In genomic region chr2:53843595-53843994, GRCh38 we compare ENCODE assay signal across 20 cellular contexts. TPM values are rescaled to one million over a fixed set of nuclear protein-coding genes. Genes with fewer than 3 reads are reported as not detected.
DNase-seq lines count a peak whose midpoint lies in the region; ATAC-seq, FAIRE-seq and TF ChIP-seq lines count a peak whose summit lies in the region.
"Had no signal": no experiment of that assay in that cellular context is flagged by ENCODE, and none has a peak within 500 bp of the region (broad histone marks: within the 10 kb centered on the region; RNA-seq: fewer than 3 reads in every experiment).

No MANE protein-coding gene starts in this region.

- H3K36me3 Mint-ChIP-seq in endothelial cell (ENCODE audit: low read depth, unreplicated experiment): peaks cover 21% of the 10 kb centered on the region
- H3K36me3 Mint-ChIP-seq in CD4-positive, alpha-beta T cell (ENCODE audit: low read depth): no peaks in the 10 kb centered on the region
- H3K36me3 Mint-ChIP-seq in activated T-cell treated with anti-CD3 and anti-CD28 coated beads, Interleukin-2, amount 50 U/mL, for 72 hours (ENCODE audit: insufficient read depth in 2 of 2): peaks cover 0 to 2% of the 10 kb centered on the region in 2 donors
- peaks cover 2% of the 10 kb centered on the region for H3K36me3 Mint-ChIP-seq in activated naive CD4-positive, alpha-beta T cell treated with anti-CD3 and anti-CD28 coated beads for 36 hours (ENCODE audit: low read depth)

- peak overlapping the region; percentile 13 for H3K4me3 Mint-ChIP-seq in endothelial cell (ENCODE audit: unreplicated experiment)
- H3K4me3 Mint-ChIP-seq in CD4-positive, alpha-beta T cell: no peak overlapping the region
- H3K4me3 Mint-ChIP-seq in activated T-cell treated with anti-CD3 and anti-CD28 coated beads, Interleukin-2, amount 50 U/mL, for 72 hours: no peak overlapping the region
- H3K4me3 Mint-ChIP-seq in activated naive CD4-positive, alpha-beta T cell treated with anti-CD3 and anti-CD28 coated beads for 36 hours: no peak overlapping the region
- H3K4me3 Mint-ChIP-seq: CD8-positive, alpha-beta T cell had no signal

- peaks cover 33% of the 10 kb centered on the region for H3K4me1 Mint-ChIP-seq in endothelial cell (ENCODE audit: unreplicated experiment)
- H3K4me1 Mint-ChIP-seq in CD4-positive, alpha-beta T cell (ENCODE audit: low read depth): no peaks in the 10 kb centered on the region
- H3K4me1 Mint-ChIP-seq in activated T-cell treated with anti-CD3 and anti-CD28 coated beads, Interleukin-2, amount 50 U/mL, for 72 hours (ENCODE audit: low read depth): no peaks in the 10 kb centered on the region
- peaks cover 2% of the 10 kb centered on the region for H3K4me1 Mint-ChIP-seq in activated naive CD4-positive, alpha-beta T cell treated with anti-CD3 and anti-CD28 coated beads for 36 hours (ENCODE audit: low read depth)

- no peak for FAIRE-seq in HepG2 (lab: Jason Lieb, UNC)
- FAIRE-seq: D721Med, GM12878, GM18507 had no signal

- H2AFZ ChIP-seq in HepG2 (ENCODE audit: low read length): no peak overlapping the region
- H2AFZ ChIP-seq: GM23248 had no signal

- H3K36me3 ChIP-seq in HepG2 (replicated peaks in 1 of 2; ENCODE audit: control insufficient read depth in 1 of 2, insufficient read depth in 2 of 2, low read length in 2 of 2) (no peaks in the 10 kb centered on the region), right lobe of liver (no peaks in the 10 kb centered on the region)

- peak; percentile 40 for TF ChIP-seq CTCF in HepG2 (CRISPR knock-in tag; IDR thresholded peaks at IDR 0.05)
- no peak for TF ChIP-seq CTCF in right lobe of liver (IDR thresholded peaks at IDR 0.05)
- TF ChIP-seq CTCF in endothelial cell (IDR thresholded peaks at IDR 0.05; ENCODE audit: unreplicated experiment): no peak
- TF ChIP-seq CTCF in CD4-positive, alpha-beta T cell (IDR thresholded peaks at IDR 0.05): no peak

- no peaks in the 10 kb centered on the region for H3K27me3 ChIP-seq in HepG2 (ENCODE audit: control insufficient read depth in 1 of 2, insufficient read depth in 2 of 2, low read length in 2 of 2)
- no peaks in the 10 kb centered on the region for H3K27me3 ChIP-seq in right lobe of liver
- no peaks in the 10 kb centered on the region for H3K27me3 ChIP-seq in CD4-positive, alpha-beta T cell (ENCODE audit: control insufficient read depth, insufficient read depth, low read length)

- no peak overlapping the region for H3K9ac ChIP-seq in HepG2 (ENCODE audit: insufficient read depth, low read depth, low read length)
- H3K9ac ChIP-seq: GM23248 had no signal

- DNase-seq in HepG2 (ENCODE audit: low spot score) (no peak), right lobe of liver (no peak), OCI-M1 (lab: John Stamatoyannopoulos, UW) (peak; percentile 50), endothelial cell (ENCODE audit: low spot score) (no peak)
- DNase-seq in CD4-positive, alpha-beta T cell: no peak
- DNase-seq in activated T-cell treated with anti-CD3 and anti-CD28 coated beads, Interleukin-2, amount 50 U/mL, for 72 hours: no peak
- no peak for DNase-seq in activated naive CD4-positive, alpha-beta T cell treated with anti-CD3 and anti-CD28 coated beads for 36 hours
- DNase-seq: 8988T; ACHN; CD8-positive, alpha-beta T cell; COR-L47; GM23248; H7; IMR-90; KG1 had no signal

- BruUV-seq in HepG2 (replicated peaks; lab: Mats Ljungman, UMichigan): no TSS peak

- TF ChIP-seq RAD21 in HepG2 (CRISPR knock-in tag; IDR thresholded peaks at IDR 0.05): no peak

- TF ChIP-seq EP300 in HepG2 (IDR thresholded peaks at IDR 0.05; ENCODE audit: low read depth in 2 of 2, low read length in 2 of 2) (no peak), HepG2 (CRISPR knock-in tag; IDR thresholded peaks at IDR 0.05; ENCODE audit: borderline replicate concordance) (no peak)

- H3K4me3 ChIP-seq in HepG2 (replicated peaks in 1 of 3; ENCODE audit: insufficient read depth in 1 of 3, low read depth in 2 of 3, low read length in 3 of 3) (no peak overlapping the region), right lobe of liver (no peak overlapping the region)
- H3K4me3 ChIP-seq: GM12878, GM23248 had no signal

- H4K20me1 ChIP-seq in HepG2 (ENCODE audit: insufficient read depth, low read length): no peaks in the 10 kb centered on the region

- no peak overlapping the region for H3K4me2 ChIP-seq in HepG2 (ENCODE audit: low read depth, low read length)

- H3K9me3 ChIP-seq in HepG2 (ENCODE audit: low read length): no peaks in the 10 kb centered on the region
- H3K9me3 ChIP-seq in right lobe of liver: no peaks in the 10 kb centered on the region
- H3K9me3 ChIP-seq in CD4-positive, alpha-beta T cell (ENCODE audit: control insufficient read depth, low read length): no peaks in the 10 kb centered on the region

- 91% methylated on average over 2 of the region's 2 CpGs for WGBS in HepG2 (ENCODE audit: low lambda C conversion rate)
- 59% methylated on average over 2 of the region's 2 CpGs for WGBS in right lobe of liver (ENCODE audit: insufficient coverage, low coverage, low lambda C conversion rate, missing lambda C conversion rate)

- no peak overlapping the region for H3K27ac ChIP-seq in HepG2 (ENCODE audit: extremely low read length, insufficient read depth, low read length)
- H3K27ac ChIP-seq in right lobe of liver: no peak overlapping the region
- H3K27ac ChIP-seq in CD4-positive, alpha-beta T cell (ENCODE audit: low read depth, low read length): no peak overlapping the region
- H3K27ac ChIP-seq: C4-2B, GM23248 had no signal

- no peaks in the 10 kb centered on the region for H3K79me2 ChIP-seq in HepG2 (ENCODE audit: insufficient read depth, low read length)

- POLR2A ChIA-PET in HepG2 (lab: Yijun Ruan, JAX): no interaction called here
- POLR2A ChIA-PET in CD4-positive, alpha-beta T cell (lab: Charles Lee): no interaction called here

- H3K27ac Mint-ChIP-seq in endothelial cell (ENCODE audit: unreplicated experiment): peak overlapping the region; percentile 83
- no peak overlapping the region for H3K27ac Mint-ChIP-seq in CD4-positive, alpha-beta T cell
- no peak overlapping the region for H3K27ac Mint-ChIP-seq in activated T-cell treated with anti-CD3 and anti-CD28 coated beads, Interleukin-2, amount 50 U/mL, for 72 hours
- H3K27ac Mint-ChIP-seq in activated naive CD4-positive, alpha-beta T cell treated with anti-CD3 and anti-CD28 coated beads for 36 hours: no peak overlapping the region
- H3K27ac Mint-ChIP-seq: CD8-positive, alpha-beta T cell had no signal

- TF ChIP-seq POLR2A in HepG2 (IDR thresholded peaks at IDR 0.05; ENCODE audit: insufficient read depth in 1 of 2, low read depth in 2 of 2, low read length in 2 of 2): no peak
- TF ChIP-seq POLR2A in right lobe of liver (IDR thresholded peaks at IDR 0.05): no peak

- in situ Hi-C loops in HepG2 (cut with HindIII; ENCODE audit: extremely low pct_ligation_motif_present, low pct_unique_long_range_greater_than_20kb): no loop called here

- ATAC-seq in HepG2: no peak
- no peak for ATAC-seq in right lobe of liver
- ATAC-seq in CD4-positive, alpha-beta T cell (ENCODE audit: poor library complexity): no peak
- ATAC-seq in activated T-cell treated with anti-CD3 and anti-CD28 coated beads, Interleukin-2, amount 50 U/mL, for 72 hours (replicated peaks in 1 of 2): no peak
- no peak for ATAC-seq in HG02938 (IDR thresholded peaks at IDR 0.05; ENCODE audit: unreplicated experiment)
- ATAC-seq: CD8-positive, alpha-beta T cell; GM12878 had no signal

- H3K4me1 ChIP-seq in HepG2 (ENCODE audit: insufficient read depth, low read length) (peaks cover 14% of the 10 kb centered on the region), right lobe of liver (no peaks in the 10 kb centered on the region)

- intact Hi-C loops in HepG2 (cut with micrococcal nuclease; ENCODE audit: unreplicated experiment) (no loop called here), right lobe of liver (cut with DNase I) (no loop called here)
- intact Hi-C loops in CD4-positive, alpha-beta T cell (cut with DNase I, micrococcal nuclease): no loop called here
- intact Hi-C loops in activated naive CD4-positive, alpha-beta T cell treated with anti-CD3 and anti-CD28 coated beads for 36 hours (cut with micrococcal nuclease): no loop called here

- peaks cover 2% of the 10 kb centered on the region for H3K27me3 Mint-ChIP-seq in endothelial cell (ENCODE audit: unreplicated experiment)
- H3K27me3 Mint-ChIP-seq in CD4-positive, alpha-beta T cell: no peaks in the 10 kb centered on the region
- H3K27me3 Mint-ChIP-seq in activated T-cell treated with anti-CD3 and anti-CD28 coated beads, Interleukin-2, amount 50 U/mL, for 72 hours (ENCODE audit: low read depth): no peaks in the 10 kb centered on the region
- no peaks in the 10 kb centered on the region for H3K27me3 Mint-ChIP-seq in activated naive CD4-positive, alpha-beta T cell treated with anti-CD3 and anti-CD28 coated beads for 36 hours (ENCODE audit: low read depth)

- CTCF ChIA-PET in HepG2 (lab: Yijun Ruan, JAX; ENCODE audit: low intra/inter-chr PET ratio, low total read pairs): no interaction called here
- CTCF ChIA-PET in CD4-positive, alpha-beta T cell (lab: Charles Lee): no interaction called here
- CTCF ChIA-PET in activated naive CD4-positive, alpha-beta T cell treated with anti-CD3 and anti-CD28 coated beads for 36 hours (lab: Charles Lee): no interaction called here

- no peaks in the 10 kb centered on the region for H3K9me3 Mint-ChIP-seq in endothelial cell (ENCODE audit: unreplicated experiment)
- no peaks in the 10 kb centered on the region for H3K9me3 Mint-ChIP-seq in CD4-positive, alpha-beta T cell
- H3K9me3 Mint-ChIP-seq in activated T-cell treated with anti-CD3 and anti-CD28 coated beads, Interleukin-2, amount 50 U/mL, for 72 hours: no peaks in the 10 kb centered on the region
- no peaks in the 10 kb centered on the region for H3K9me3 Mint-ChIP-seq in activated naive CD4-positive, alpha-beta T cell treated with anti-CD3 and anti-CD28 coated beads for 36 hours
- H3K9me3 Mint-ChIP-seq: CD8-positive, alpha-beta T cell had no signal

RNA-seq across cellular contexts. Expression of gene GPR75, which starts 16.2 kb away (rescaled TPM):
- total RNA-seq in HepG2 (2016; rRNA removed; fragmentation: Illumina TruSeq; extraction: Trizol) (2.4 and 3.3 TPM in 2 replicates), right lobe of liver (1 to 10 TPM; 1.1 to 3.3 (median 1.4) TPM), endothelial cell (ENCODE audit: unreplicated experiment) (5.1 TPM)
- total RNA-seq in HepG2 (2016; cell fraction: cytosol; rRNA removed; fragmentation: Illumina TruSeq; extraction: Trizol; ENCODE audit: low read depth): 0.26 and 0.30 TPM in 2 replicates
- total RNA-seq in HepG2 (2016; cell fraction: insoluble cytoplasmic fraction; rRNA removed; fragmentation: Illumina TruSeq; extraction: Trizol): 2.3 and 3.9 TPM in 2 replicates
- total RNA-seq in HepG2 (2016; cell fraction: membrane; rRNA removed; fragmentation: Illumina TruSeq; extraction: Trizol): 0.90 TPM in 2 replicates
- total RNA-seq in HepG2 (2016; cell fraction: nucleus; rRNA removed; fragmentation: Illumina TruSeq; extraction: Trizol): 7.8 and 8.3 TPM in 2 replicates
- 3.9 and 4.1 TPM in 2 replicates for polyA plus RNA-seq in HepG2 (2011; rRNA removed)
- 1.8 and 1.9 TPM in 2 replicates for polyA plus RNA-seq in HepG2 (2011; cell fraction: cytosol; rRNA removed)
- polyA plus RNA-seq in HepG2 (2011; cell fraction: nucleus; rRNA removed): 9.3 and 9.9 TPM in 2 replicates
- polyA plus RNA-seq in HepG2 (2012): 1.5 and 2.0 TPM in 2 replicates
- polyA plus RNA-seq in HepG2 (2016; cell fraction: cytosol; fragmentation: Illumina TruSeq; extraction: Trizol; ENCODE audit: low read depth): 0.18 and 0.23 TPM in 2 replicates
- 1.1 and 1.3 TPM in 2 replicates for polyA plus RNA-seq in HepG2 (2016; cell fraction: insoluble cytoplasmic fraction; fragmentation: Illumina TruSeq; extraction: Trizol; ENCODE audit: low read depth)
- 0.39 and 0.63 TPM in 2 replicates for polyA plus RNA-seq in HepG2 (2016; cell fraction: membrane; fragmentation: Illumina TruSeq; extraction: Trizol; ENCODE audit: low read depth)
- polyA plus RNA-seq in HepG2 (2016; cell fraction: nucleus; fragmentation: Illumina TruSeq; extraction: Trizol; ENCODE audit: insufficient read depth, low read depth): 10.6 and 15.2 TPM in 2 replicates
- 13.0 and 16.6 TPM in 2 replicates for polyA minus RNA-seq in HepG2 (2011; rRNA and poly(A)+ RNA removed; ENCODE audit: low replicate concordance)
- 0.69 and 1.2 TPM in 2 replicates for polyA minus RNA-seq in HepG2 (2011; cell fraction: cytosol; rRNA and poly(A)+ RNA removed)
- 19.1 and 22.1 TPM in 2 replicates for polyA minus RNA-seq in HepG2 (2011; cell fraction: nucleus; rRNA and poly(A)+ RNA removed)
- total RNA-seq in CD4-positive, alpha-beta T cell: 1 to 10 TPM; 1.6 to 2.0 TPM
- total RNA-seq in activated T-cell treated with anti-CD3 and anti-CD28 coated beads, Interleukin-2, amount 50 U/mL, for 72 hours: 1 to 10 TPM; 1.0 to 1.2 TPM
- total RNA-seq in activated naive CD4-positive, alpha-beta T cell treated with anti-CD3 and anti-CD28 coated beads for 36 hours: under 1 TPM; 0.10 to 0.35 TPM

RNA-seq across cellular contexts. Expression of gene ERLEC1, which starts 56.8 kb away (rescaled TPM):
- total RNA-seq in HepG2 (2016; rRNA removed; fragmentation: Illumina TruSeq; extraction: Trizol) (66.7 and 88.4 TPM in 2 replicates), right lobe of liver (10 to 100 TPM; 18.0 to 40.0 (median 22.1) TPM), endothelial cell (ENCODE audit: unreplicated experiment) (31.0 TPM)
- 41.6 and 47.7 TPM in 2 replicates for total RNA-seq in HepG2 (2016; cell fraction: cytosol; rRNA removed; fragmentation: Illumina TruSeq; extraction: Trizol; ENCODE audit: low read depth)
- 65.1 and 91.1 TPM in 2 replicates for total RNA-seq in HepG2 (2016; cell fraction: insoluble cytoplasmic fraction; rRNA removed; fragmentation: Illumina TruSeq; extraction: Trizol)
- 112 and 119 TPM in 2 replicates for total RNA-seq in HepG2 (2016; cell fraction: membrane; rRNA removed; fragmentation: Illumina TruSeq; extraction: Trizol)
- total RNA-seq in HepG2 (2016; cell fraction: nucleus; rRNA removed; fragmentation: Illumina TruSeq; extraction: Trizol): 68.6 and 77.0 TPM in 2 replicates
- 58.1 and 87.3 TPM in 2 replicates for polyA plus RNA-seq in HepG2 (2011; rRNA removed)
- 57.8 and 60.2 TPM in 2 replicates for polyA plus RNA-seq in HepG2 (2011; cell fraction: cytosol; rRNA removed)
- 28.1 and 29.3 TPM in 2 replicates for polyA plus RNA-seq in HepG2 (2011; cell fraction: nucleus; rRNA removed)
- 66.0 and 89.9 TPM in 2 replicates for polyA plus RNA-seq in HepG2 (2012)
- 50.1 and 55.2 TPM in 2 replicates for polyA plus RNA-seq in HepG2 (2016; cell fraction: cytosol; fragmentation: Illumina TruSeq; extraction: Trizol; ENCODE audit: low read depth)
- 64.2 and 67.3 TPM in 2 replicates for polyA plus RNA-seq in HepG2 (2016; cell fraction: insoluble cytoplasmic fraction; fragmentation: Illumina TruSeq; extraction: Trizol; ENCODE audit: low read depth)
- 86.7 and 93.1 TPM in 2 replicates for polyA plus RNA-seq in HepG2 (2016; cell fraction: membrane; fragmentation: Illumina TruSeq; extraction: Trizol; ENCODE audit: low read depth)
- polyA plus RNA-seq in HepG2 (2016; cell fraction: nucleus; fragmentation: Illumina TruSeq; extraction: Trizol; ENCODE audit: insufficient read depth, low read depth): 97.5 and 99.1 TPM in 2 replicates
- 8.7 and 20.3 TPM in 2 replicates for polyA minus RNA-seq in HepG2 (2011; rRNA and poly(A)+ RNA removed; ENCODE audit: low replicate concordance)
- polyA minus RNA-seq in HepG2 (2011; cell fraction: cytosol; rRNA and poly(A)+ RNA removed): 55.7 and 61.4 TPM in 2 replicates
- polyA minus RNA-seq in HepG2 (2011; cell fraction: nucleus; rRNA and poly(A)+ RNA removed): 43.9 and 44.5 TPM in 2 replicates
- 10 to 100 TPM; 14.5 to 14.7 TPM for total RNA-seq in CD4-positive, alpha-beta T cell
- 10 to 100 TPM; 24.4 to 31.4 TPM for total RNA-seq in activated T-cell treated with anti-CD3 and anti-CD28 coated beads, Interleukin-2, amount 50 U/mL, for 72 hours
- 10 to 100 TPM; 16.7 to 18.5 TPM for total RNA-seq in activated naive CD4-positive, alpha-beta T cell treated with anti-CD3 and anti-CD28 coated beads for 36 hours

RNA-seq across cellular contexts. Expression of gene ASB3, which starts 56.8 kb away (rescaled TPM):
- total RNA-seq in HepG2 (2016; rRNA removed; fragmentation: Illumina TruSeq; extraction: Trizol): 40.1 and 48.2 TPM in 2 replicates
- 18.6 and 20.9 TPM in 2 replicates for total RNA-seq in HepG2 (2016; cell fraction: cytosol; rRNA removed; fragmentation: Illumina TruSeq; extraction: Trizol; ENCODE audit: low read depth)
- 39.7 and 47.9 TPM in 2 replicates for total RNA-seq in HepG2 (2016; cell fraction: insoluble cytoplasmic fraction; rRNA removed; fragmentation: Illumina TruSeq; extraction: Trizol)
- 16.2 and 19.4 TPM in 2 replicates for total RNA-seq in HepG2 (2016; cell fraction: membrane; rRNA removed; fragmentation: Illumina TruSeq; extraction: Trizol)
- total RNA-seq in HepG2 (2016; cell fraction: nucleus; rRNA removed; fragmentation: Illumina TruSeq; extraction: Trizol): 50.6 and 51.0 TPM in 2 replicates
- 29.8 and 41.8 TPM in 2 replicates for polyA plus RNA-seq in HepG2 (2011; rRNA removed)
- 18.7 and 24.1 TPM in 2 replicates for polyA plus RNA-seq in HepG2 (2011; cell fraction: cytosol; rRNA removed)
- polyA plus RNA-seq in HepG2 (2011; cell fraction: nucleus; rRNA removed): 39.0 and 45.7 TPM in 2 replicates
- polyA plus RNA-seq in HepG2 (2012): 17.3 and 25.5 TPM in 2 replicates
- polyA plus RNA-seq in HepG2 (2016; cell fraction: cytosol; fragmentation: Illumina TruSeq; extraction: Trizol; ENCODE audit: low read depth): 2.6 and 3.1 TPM in 2 replicates
- polyA plus RNA-seq in HepG2 (2016; cell fraction: insoluble cytoplasmic fraction; fragmentation: Illumina TruSeq; extraction: Trizol; ENCODE audit: low read depth): 30.8 and 33.3 TPM in 2 replicates
- polyA plus RNA-seq in HepG2 (2016; cell fraction: membrane; fragmentation: Illumina TruSeq; extraction: Trizol; ENCODE audit: low read depth): 4.5 and 6.2 TPM in 2 replicates
- polyA plus RNA-seq in HepG2 (2016; cell fraction: nucleus; fragmentation: Illumina TruSeq; extraction: Trizol; ENCODE audit: insufficient read depth, low read depth): 31.5 and 34.2 TPM in 2 replicates
- polyA minus RNA-seq in HepG2 (2011; rRNA and poly(A)+ RNA removed; ENCODE audit: low replicate concordance): 29.9 and 45.1 TPM in 2 replicates
- 24.9 and 29.2 TPM in 2 replicates for polyA minus RNA-seq in HepG2 (2011; cell fraction: cytosol; rRNA and poly(A)+ RNA removed)
- polyA minus RNA-seq in HepG2 (2011; cell fraction: nucleus; rRNA and poly(A)+ RNA removed): 147 and 189 TPM in 2 replicates
- total RNA-seq in right lobe of liver: 1 to 10 TPM; 3.6 to 8.4 (median 5.3) TPM
- total RNA-seq in endothelial cell (ENCODE audit: unreplicated experiment): 25.2 TPM
- 10 to 100 TPM; 31.0 to 34.3 TPM for total RNA-seq in CD4-positive, alpha-beta T cell
- 10 to 100 TPM; 29.6 to 31.7 TPM for total RNA-seq in activated T-cell treated with anti-CD3 and anti-CD28 coated beads, Interleukin-2, amount 50 U/mL, for 72 hours
- total RNA-seq in activated naive CD4-positive, alpha-beta T cell treated with anti-CD3 and anti-CD28 coated beads for 36 hours: 10 to 100 TPM; 17.2 to 19.1 TPM
